Comparison of ENCODE assay signal across 20 cellular contexts in the genomic region with DNA sequence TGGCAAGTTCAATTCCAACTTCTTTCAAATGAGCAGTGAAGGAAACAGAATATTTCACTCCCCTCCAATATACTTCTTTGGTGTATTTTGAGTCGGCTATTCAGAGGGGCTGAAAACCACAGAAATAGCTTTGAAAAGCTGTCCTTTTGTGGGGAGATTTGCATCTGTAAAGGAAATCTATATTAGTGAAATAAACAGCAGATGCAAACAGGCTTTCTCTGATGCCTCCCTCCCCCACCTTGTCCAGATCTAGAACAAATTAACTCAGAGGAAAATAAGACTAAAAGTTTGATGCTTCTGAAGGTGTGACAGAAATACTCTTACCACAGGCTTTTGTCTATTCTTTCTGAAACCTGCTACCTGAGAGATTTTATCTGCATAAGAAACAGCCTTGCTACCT.
"Had no signal": no experiment of that assay in that cellular context is flagged by ENCODE, and none has a peak within 500 bp of the region (broad histone marks: within the 10 kb centered on the region; RNA-seq: fewer than 3 reads in every experiment).

No MANE protein-coding gene starts in this region.

- H3K27ac ChIP-seq: epithelial cell of prostate, esophagus muscularis mucosa, gastrocnemius medialis, heart right ventricle, ovary, stomach, thoracic aorta, transverse colon had no signal

- H3K4me3 ChIP-seq: esophagus muscularis mucosa, gastrocnemius medialis, heart right ventricle, mucosa of descending colon, ovary, stomach, thoracic aorta, transverse colon had no signal

- H3K4me1 ChIP-seq: esophagus muscularis mucosa, gastrocnemius medialis, heart right ventricle, stomach, transverse colon had no signal

- DNase-seq: effector memory CD8-positive, alpha-beta T cell; gastrocnemius medialis; heart right ventricle; hypothalamus; mammary epithelial cell; mucosa of descending colon; naive thymus-derived CD8-positive, alpha-beta T cell; nucleus accumbens; ovary; right cardiac atrium; small intestine; stimulated activated CD4-positive, alpha-beta T cell treated with anti-CD3 and anti-CD28 coated beads, Interleukin-12 subunit alpha, Interleukin-12 subunit beta, amount 100 ng/mL, for 4 hours; stimulated activated naive CD4-positive, alpha-beta T cell; stomach; substantia nigra; transverse colon had no signal

- H3K27me3 ChIP-seq: esophagus muscularis mucosa, gastrocnemius medialis, heart right ventricle, ovary, stomach, transverse colon had no signal

- H3K4me3 Mint-ChIP-seq: dendritic cell treated with granulocyte-macrophage colony-stimulating factor and Interleukin-4, amounts not matched to agents 40 ng/mL and 50 ng/mL, for 4 days; effector memory CD8-positive, alpha-beta T cell; naive thymus-derived CD8-positive, alpha-beta T cell had no signal

- H3K4me1 Mint-ChIP-seq: naive thymus-derived CD8-positive, alpha-beta T cell had no signal

- H3K36me3 ChIP-seq: esophagus muscularis mucosa, gastrocnemius medialis, heart right ventricle, ovary, stomach, thoracic aorta, transverse colon had no signal

- H3K27ac Mint-ChIP-seq: dendritic cell treated with granulocyte-macrophage colony-stimulating factor and Interleukin-4, amounts not matched to agents 40 ng/mL and 50 ng/mL, for 4 days; effector memory CD8-positive, alpha-beta T cell; naive thymus-derived CD8-positive, alpha-beta T cell had no signal

- H3K9me3 Mint-ChIP-seq: dendritic cell treated with granulocyte-macrophage colony-stimulating factor and Interleukin-4, amounts not matched to agents 40 ng/mL and 50 ng/mL, for 4 days had no signal

- H3K27me3 Mint-ChIP-seq: dendritic cell treated with granulocyte-macrophage colony-stimulating factor and Interleukin-4, amounts not matched to agents 40 ng/mL and 50 ng/mL, for 4 days; effector memory CD8-positive, alpha-beta T cell; naive thymus-derived CD8-positive, alpha-beta T cell had no signal

- H3K36me3 Mint-ChIP-seq: naive thymus-derived CD8-positive, alpha-beta T cell had no signal

- H3K9me3 ChIP-seq: esophagus muscularis mucosa, gastrocnemius medialis, mucosa of descending colon, ovary, thoracic aorta, transverse colon had no signal
